Comparison of ENCODE assay signal across 27 cellular contexts in the genomic region with DNA sequence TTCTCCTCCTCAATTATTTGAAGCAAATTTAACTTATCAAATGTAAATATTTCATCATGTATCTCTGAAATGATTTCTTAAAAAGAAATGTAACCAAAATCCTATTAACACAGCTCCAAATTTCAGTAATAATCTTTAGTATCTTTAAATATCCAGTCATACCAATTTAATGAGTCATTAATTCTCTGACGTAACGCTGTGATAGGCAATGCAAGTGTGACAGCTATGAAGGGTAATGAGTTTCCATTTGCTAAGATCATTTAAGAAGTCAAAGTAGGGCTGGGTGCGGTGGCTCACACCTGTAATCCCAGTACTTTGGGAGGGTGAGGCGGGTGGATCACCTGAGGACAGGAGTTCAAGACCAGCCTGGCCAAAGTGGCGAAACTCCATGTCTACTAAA. TPM values are rescaled to one million over a fixed set of nuclear protein-coding genes. Genes with fewer than 3 reads are reported as not detected.
DNase-seq lines count a peak whose midpoint lies in the region; ATAC-seq and TF ChIP-seq lines count a peak whose summit lies in the region.
"Had no signal": no experiment of that assay in that cellular context is flagged by ENCODE, and none has a peak within 500 bp of the region (broad histone marks: within the 10 kb centered on the region; RNA-seq: fewer than 3 reads in every experiment).

No MANE protein-coding gene starts in this region.

- H3K9me3 ChIP-seq in heart right ventricle (no peaks in the 10 kb centered on the region), subcutaneous abdominal adipose tissue (ENCODE audit: control insufficient read depth in 5 of 5, low read length in 5 of 5) (no peaks in the 10 kb centered on the region)
- H3K9me3 ChIP-seq: BLaER1, HAP-1, Peyer's patch, suprapubic skin had no signal

- no peak for TF ChIP-seq CTCF in heart right ventricle (IDR thresholded peaks at IDR 0.05)
- TF ChIP-seq CTCF in astrocyte of the spinal cord (IDR thresholded peaks at IDR 0.05; ENCODE audit: low read depth, low read length): no peak
- no peak for TF ChIP-seq CTCF in fibroblast of pulmonary artery (IDR thresholded peaks at IDR 0.05; ENCODE audit: low read length, missing control alignments)

- H3K4me1 ChIP-seq in heart right ventricle (peaks cover 0 to 37% (median 9%) of the 10 kb centered on the region in 9 donors), subcutaneous abdominal adipose tissue (ENCODE audit: control insufficient read depth in 5 of 5, insufficient read depth in 5 of 5, low read length in 5 of 5) (no peaks in the 10 kb centered on the region)
- H3K4me1 ChIP-seq: HAP-1, neural progenitor cell, Peyer's patch had no signal

- peak in 2 of 8 donors; percentile 25 to 27 for ATAC-seq in heart right ventricle
- ATAC-seq in left ventricle myocardium superior: no peak
- ATAC-seq: activated T-cell treated with anti-CD3 and anti-CD28 coated beads, Interleukin-2, amount 50 U/mL, for 72 hours; HepG2 had no signal

- 76 to 80% methylated on average over 5 of the region's 5 CpGs for WGBS in heart right ventricle, 2 donors

- H3K9ac ChIP-seq in subcutaneous abdominal adipose tissue (ENCODE audit: low read length in 5 of 5): peak overlapping the region in 1 of 5 donors; percentile 32
- H3K9ac ChIP-seq: neural progenitor cell had no signal

- H3K27me3 ChIP-seq in heart right ventricle (no peaks in the 10 kb centered on the region), subcutaneous abdominal adipose tissue (ENCODE audit: control insufficient read depth in 5 of 5, insufficient read depth in 4 of 5, low read length in 5 of 5) (no peaks in the 10 kb centered on the region)
- H3K27me3 ChIP-seq: BLaER1, neural progenitor cell, Peyer's patch, suprapubic skin had no signal

- no peak overlapping the region for H3K4me3 ChIP-seq in heart right ventricle
- no peak overlapping the region for H3K4me3 ChIP-seq in astrocyte of the spinal cord (ENCODE audit: low read depth, low read length)
- H3K4me3 ChIP-seq in fibroblast of pulmonary artery (replicated peaks; ENCODE audit: low read depth, low read length): no peak overlapping the region
- H3K4me3 ChIP-seq in subcutaneous abdominal adipose tissue (ENCODE audit: low read depth in 1 of 5, low read length in 5 of 5): no peak overlapping the region
- H3K4me3 ChIP-seq: BLaER1, HAP-1, neural progenitor cell, Peyer's patch, skin epidermis, suprapubic skin had no signal

- H3K36me3 ChIP-seq in heart right ventricle: peaks cover 0 to 67% (median 0%) of the 10 kb centered on the region in 9 donors
- H3K36me3 ChIP-seq in subcutaneous abdominal adipose tissue (ENCODE audit: control insufficient read depth in 5 of 5, insufficient read depth in 5 of 5, low read length in 5 of 5): peaks cover 4 to 43% (median 35%) of the 10 kb centered on the region in 5 donors
- H3K36me3 ChIP-seq: neural progenitor cell had no signal

- peak overlapping the region in 8 of 10 donors; percentile 29 to 73 (median 60) for H3K27ac ChIP-seq in heart right ventricle
- peak overlapping the region; percentile 21 for H3K27ac ChIP-seq in subcutaneous abdominal adipose tissue (ENCODE audit: low read depth, low read length)
- H3K27ac ChIP-seq: BLaER1, HL-60, neural progenitor cell, Peyer's patch, suprapubic skin had no signal

- intact Hi-C loops in heart right ventricle (cut with DNase I): loop anchor here in 5 of 10 donors (5.0 to 10.0 kb wide), 4 partner anchors 230 to 1270 kb away; no protein-coding TSS in a partner anchor
- intact Hi-C loops in left ventricle myocardium superior (cut with micrococcal nuclease): loop anchor here (5.0 kb wide), 1 partner anchor 247 kb away; no protein-coding TSS in a partner anchor

- DNase-seq in heart right ventricle (no peak), left ventricle myocardium superior (no peak), astrocyte of the spinal cord (ENCODE audit: low read depth, low spot score) (peak; percentile 17), fibroblast of pulmonary artery (ENCODE audit: low read depth) (peak; percentile 36), DMS79 treated with DMSO at 0.1 percent for 48 hours (lab: John Stamatoyannopoulos, UW) (no peak)
- DNase-seq in activated CD4-positive, alpha-beta T cell treated with anti-CD3 and anti-CD28 coated beads for 1 hour: no peak
- DNase-seq in activated CD8-positive, alpha-beta memory T cell treated with anti-CD3 and anti-CD28 coated beads, Interleukin-2, amount 50 U/mL, for 48 hours: no peak
- DNase-seq: activated CD4-positive, alpha-beta T cell treated with anti-CD3 and anti-CD28 coated beads for 48 hours; activated naive CD4-positive, alpha-beta T cell treated with Interleukin-2 at 50 U/mL for 16 hours; activated T-cell treated with anti-CD3 and anti-CD28 coated beads, Interleukin-2, amount 50 U/mL, for 72 hours; caudate nucleus; COR-L47; DND-41; kidney; NCI-H1092; NCI-H187; NCI-H526; Peyer's patch; stimulated activated CD4-positive, alpha-beta T cell treated with anti-CD3 and anti-CD28 coated beads, Interleukin-2, amount 100 ng/mL, for 24 hours had no signal

- in situ Hi-C loops in astrocyte of the spinal cord (cut with HindIII; ENCODE audit: low sequenced_read_pairs): no loop called here

RNA-seq across cellular contexts. Expression of a gene that starts 15.6 kb away (rescaled TPM):
- 1,000 to 10,000 TPM in 3 of 10 donors, 100 to 1,000 TPM in 7; 716 to 1,104 (median 881) TPM for total RNA-seq in heart right ventricle
- polyA plus RNA-seq in heart right ventricle: 1,000 to 10,000 TPM in 1 of 2 donors, 100 to 1,000 TPM in 1; 865 to 2,252 TPM
- total RNA-seq in left ventricle myocardium superior: 940 TPM

Comparison
In these comparisons a context has a peak if more than half of its experiments do, and no peak if none do; other contexts are left out.
1. DNase-seq: peak in astrocyte of the spinal cord (single experiment) and fibroblast of pulmonary artery (single experiment); none in heart right ventricle (0 of 2), left ventricle myocardium superior (single experiment), activated CD4-positive, alpha-beta T cell treated with anti-CD3 and anti-CD28 coated beads for 1 hour (single experiment), DMS79 treated with DMSO at 0.1 percent for 48 hours (single experiment) and activated CD8-positive, alpha-beta memory T cell treated with anti-CD3 and anti-CD28 coated beads, Interleukin-2, amount 50 U/mL, for 48 hours (single experiment).